Comparison of ENCODE assay signal across 9 cellular contexts in the genomic region with DNA sequence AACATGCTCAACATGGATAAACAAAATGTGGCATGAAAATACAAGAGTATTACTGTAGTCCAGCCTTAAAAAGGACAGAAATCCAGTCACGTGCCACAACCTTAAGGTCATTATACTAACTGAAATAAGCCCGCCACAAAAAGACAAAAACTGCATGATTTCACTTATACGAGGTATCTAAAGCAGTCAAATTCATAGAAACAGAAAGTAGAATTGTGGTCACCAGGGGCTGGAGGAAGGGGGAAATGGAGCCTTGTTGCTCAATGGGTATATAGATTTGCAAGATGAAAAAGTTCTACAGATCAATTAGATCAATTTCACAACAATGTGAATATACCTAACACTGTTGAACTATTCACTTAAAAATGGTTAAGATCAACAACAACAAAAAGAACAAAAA. TPM values are rescaled to one million over a fixed set of nuclear protein-coding genes. Genes with fewer than 3 reads are reported as not detected.
A peak's percentile ranks its signal among the peaks of the same experiment; 100 is the strongest.
DNase-seq lines count a peak whose midpoint lies in the region; ATAC-seq, FAIRE-seq and TF ChIP-seq lines count a peak whose summit lies in the region.
"Had no signal": no experiment of that assay in that cellular context is flagged by ENCODE, and none has a peak within 500 bp of the region (broad histone marks: within the 10 kb centered on the region; RNA-seq: fewer than 3 reads in every experiment).

No MANE protein-coding gene starts in this region.

- peaks cover 10% of the 10 kb centered on the region for H3K9me3 Mint-ChIP-seq in activated T-helper 2 cell treated with anti-CD3 and anti-CD28 coated beads, Interferon-gamma antibody, Interleukin-2, Interleukin-4, amounts not matched to agents 10 μg/mL and 5 μg/mL and 100 μg/mL, durations not matched to agents 14 hours and 24 hours and 36 hours

- no peaks in the 10 kb centered on the region for H3K27me3 Mint-ChIP-seq in activated T-helper 2 cell treated with anti-CD3 and anti-CD28 coated beads, Interferon-gamma antibody, Interleukin-2, Interleukin-4, amounts not matched to agents 10 μg/mL and 5 μg/mL and 100 μg/mL, durations not matched to agents 14 hours and 24 hours and 36 hours (ENCODE audit: low read depth)

- peak; percentile 94 for ATAC-seq in GM21447 (IDR thresholded peaks at IDR 0.05; ENCODE audit: unreplicated experiment)
- ATAC-seq in HG03432 (IDR thresholded peaks at IDR 0.05; ENCODE audit: unreplicated experiment) = peak; percentile 94

- H3K4me3 Mint-ChIP-seq in activated T-helper 2 cell treated with anti-CD3 and anti-CD28 coated beads, Interferon-gamma antibody, Interleukin-2, Interleukin-4, amounts not matched to agents 10 μg/mL and 5 μg/mL and 100 μg/mL, durations not matched to agents 14 hours and 24 hours and 36 hours (ENCODE audit: low read depth) = peak overlapping the region; percentile 50

- FAIRE-seq in GM18507 (lab: Jason Lieb, UNC) = peak; percentile 93
- FAIRE-seq in H54 (lab: Jason Lieb, UNC) = no peak

- H3K4me1 Mint-ChIP-seq in activated T-helper 2 cell treated with anti-CD3 and anti-CD28 coated beads, Interferon-gamma antibody, Interleukin-2, Interleukin-4, amounts not matched to agents 10 μg/mL and 5 μg/mL and 100 μg/mL, durations not matched to agents 14 hours and 24 hours and 36 hours (ENCODE audit: low read depth) = peaks cover 62% of the 10 kb centered on the region

- H3K36me3 Mint-ChIP-seq in activated T-helper 2 cell treated with anti-CD3 and anti-CD28 coated beads, Interferon-gamma antibody, Interleukin-2, Interleukin-4, amounts not matched to agents 10 μg/mL and 5 μg/mL and 100 μg/mL, durations not matched to agents 14 hours and 24 hours and 36 hours (ENCODE audit: low read depth) = peaks cover 82% of the 10 kb centered on the region

- no peak for TF ChIP-seq POLR2A in H54 (IDR thresholded peaks at IDR 0.05; ENCODE audit: low read depth, low read length)

- intact Hi-C loops in activated T-helper 2 cell treated with anti-CD3 and anti-CD28 coated beads, Interferon-gamma antibody, Interleukin-2, Interleukin-4, amounts not matched to agents 10 μg/mL and 5 μg/mL and 100 μg/mL, durations not matched to agents 14 hours and 24 hours and 36 hours (cut with micrococcal nuclease) = no loop called here

- no peak for DNase-seq in GM18507 (ENCODE audit: extremely low spot score, insufficient read length, low read depth)
- DNase-seq in activated T-helper 2 cell treated with anti-CD3 and anti-CD28 coated beads, Interferon-gamma antibody, Interleukin-2, Interleukin-4, amounts not matched to agents 10 μg/mL and 5 μg/mL and 100 μg/mL, durations not matched to agents 14 hours and 24 hours and 36 hours (ENCODE audit: low spot score) = no peak
- DNase-seq in NCI-H1436 treated with DMSO at 0.1 percent for 48 hours (lab: John Stamatoyannopoulos, UW) = no peak
- no peak for DNase-seq in NCI-H2171 treated with DMSO at 0.1 percent for 48 hours (lab: John Stamatoyannopoulos, UW)
- no peak for DNase-seq in H54 (ENCODE audit: insufficient read length, low spot score)
- DNase-seq in retina = no peak
- DNase-seq: effector memory CD4-positive, alpha-beta T cell had no signal

- H3K27ac Mint-ChIP-seq in activated T-helper 2 cell treated with anti-CD3 and anti-CD28 coated beads, Interferon-gamma antibody, Interleukin-2, Interleukin-4, amounts not matched to agents 10 μg/mL and 5 μg/mL and 100 μg/mL, durations not matched to agents 14 hours and 24 hours and 36 hours = no peak overlapping the region

RNA-seq across cellular contexts. Expression of gene GLB1, which starts 7.4 kb away (rescaled TPM):
- 60.3 and 60.8 TPM in 2 replicates for total RNA-seq in activated T-helper 2 cell treated with anti-CD3 and anti-CD28 coated beads, Interferon-gamma antibody, Interleukin-2, Interleukin-4, amounts not matched to agents 10 μg/mL and 5 μg/mL and 100 μg/mL, durations not matched to agents 14 hours and 24 hours and 36 hours

RNA-seq across cellular contexts. Expression of gene TMPPE, which starts 7.4 kb away (rescaled TPM):
- total RNA-seq in activated T-helper 2 cell treated with anti-CD3 and anti-CD28 coated beads, Interferon-gamma antibody, Interleukin-2, Interleukin-4, amounts not matched to agents 10 μg/mL and 5 μg/mL and 100 μg/mL, durations not matched to agents 14 hours and 24 hours and 36 hours = 14.9 and 15.8 TPM in 2 replicates

RNA-seq across cellular contexts. Expression of gene CRTAP, which starts 24.3 kb away (rescaled TPM):
- total RNA-seq in activated T-helper 2 cell treated with anti-CD3 and anti-CD28 coated beads, Interferon-gamma antibody, Interleukin-2, Interleukin-4, amounts not matched to agents 10 μg/mL and 5 μg/mL and 100 μg/mL, durations not matched to agents 14 hours and 24 hours and 36 hours = 51.9 and 55.9 TPM in 2 replicates
